In genomic region chr16:81480856-81481821, GRCh38 we compare ENCODE assay signal across 1 cellular context.
A peak's percentile ranks its signal among the peaks of the same experiment; 100 is the strongest.
TF ChIP-seq lines count a peak whose summit lies in the region.

No MANE protein-coding gene starts in this region.

TF ChIP-seq in K562, 482 proteins besides CTCF, POLR2A, EP300 and RAD21 (continued from another document and continues in another):
- TF ChIP-seq E2F8 (IDR thresholded peaks at IDR 0.05; ENCODE audit: low read depth, partially characterized antibody) = no peak
- no peak for TF ChIP-seq MAFG (tag; conservative IDR thresholded peaks at IDR 0.05)
- TF ChIP-seq ARHGAP35 (IDR thresholded peaks at IDR 0.05; ENCODE audit: partially characterized antibody) = no peak
- TF ChIP-seq THRAP3 (IDR thresholded peaks at IDR 0.05; ENCODE audit: borderline replicate concordance) = no peak
- no peak for TF ChIP-seq PCBP2 (IDR thresholded peaks at IDR 0.05; ENCODE audit: low read depth, low read length, poor library complexity, severe bottlenecking)
- TF ChIP-seq CBX2 (IDR thresholded peaks at IDR 0.05; ENCODE audit: insufficient read depth, low read length, poor library complexity, severe bottlenecking) = no peak
- TF ChIP-seq KDM5B (IDR thresholded peaks at IDR 0.05; ENCODE audit: insufficient replicate concordance, low read depth, low read length) = no peak
- TF ChIP-seq NCOA4 (IDR thresholded peaks at IDR 0.05; ENCODE audit: partially characterized antibody) = no peak
- TF ChIP-seq CEBPZ (IDR thresholded peaks at IDR 0.05; ENCODE audit: borderline replicate concordance, low read depth, low read length) = no peak
- TF ChIP-seq, protein P1, sequence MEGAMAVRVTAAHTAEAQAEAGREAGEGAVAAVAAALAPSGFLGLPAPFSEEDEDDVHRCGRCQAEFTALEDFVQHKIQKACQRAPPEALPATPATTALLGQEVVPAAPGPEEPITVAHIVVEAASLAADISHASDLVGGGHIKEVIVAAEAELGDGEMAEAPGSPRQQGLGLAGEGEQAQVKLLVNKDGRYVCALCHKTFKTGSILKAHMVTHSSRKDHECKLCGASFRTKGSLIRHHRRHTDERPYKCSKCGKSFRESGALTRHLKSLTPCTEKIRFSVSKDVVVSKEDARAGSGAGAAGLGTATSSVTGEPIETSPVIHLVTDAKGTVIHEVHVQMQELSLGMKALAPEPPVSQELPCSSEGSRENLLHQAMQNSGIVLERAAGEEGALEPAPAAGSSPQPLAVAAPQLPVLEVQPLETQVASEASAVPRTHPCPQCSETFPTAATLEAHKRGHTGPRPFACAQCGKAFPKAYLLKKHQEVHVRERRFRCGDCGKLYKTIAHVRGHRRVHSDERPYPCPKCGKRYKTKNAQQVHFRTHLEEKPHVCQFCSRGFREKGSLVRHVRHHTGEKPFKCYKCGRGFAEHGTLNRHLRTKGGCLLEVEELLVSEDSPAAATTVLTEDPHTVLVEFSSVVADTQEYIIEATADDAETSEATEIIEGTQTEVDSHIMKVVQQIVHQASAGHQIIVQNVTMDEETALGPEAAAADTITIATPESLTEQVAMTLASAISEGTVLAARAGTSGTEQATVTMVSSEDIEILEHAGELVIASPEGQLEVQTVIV (CRISPR knock-in tag; IDR thresholded peaks at IDR 0.05; ENCODE audit: borderline replicate concordance) = no peak
- no peak for TF ChIP-seq GTF2B (IDR thresholded peaks at IDR 0.05; ENCODE audit: extremely low read depth, insufficient read length)
- TF ChIP-seq, protein P2, sequence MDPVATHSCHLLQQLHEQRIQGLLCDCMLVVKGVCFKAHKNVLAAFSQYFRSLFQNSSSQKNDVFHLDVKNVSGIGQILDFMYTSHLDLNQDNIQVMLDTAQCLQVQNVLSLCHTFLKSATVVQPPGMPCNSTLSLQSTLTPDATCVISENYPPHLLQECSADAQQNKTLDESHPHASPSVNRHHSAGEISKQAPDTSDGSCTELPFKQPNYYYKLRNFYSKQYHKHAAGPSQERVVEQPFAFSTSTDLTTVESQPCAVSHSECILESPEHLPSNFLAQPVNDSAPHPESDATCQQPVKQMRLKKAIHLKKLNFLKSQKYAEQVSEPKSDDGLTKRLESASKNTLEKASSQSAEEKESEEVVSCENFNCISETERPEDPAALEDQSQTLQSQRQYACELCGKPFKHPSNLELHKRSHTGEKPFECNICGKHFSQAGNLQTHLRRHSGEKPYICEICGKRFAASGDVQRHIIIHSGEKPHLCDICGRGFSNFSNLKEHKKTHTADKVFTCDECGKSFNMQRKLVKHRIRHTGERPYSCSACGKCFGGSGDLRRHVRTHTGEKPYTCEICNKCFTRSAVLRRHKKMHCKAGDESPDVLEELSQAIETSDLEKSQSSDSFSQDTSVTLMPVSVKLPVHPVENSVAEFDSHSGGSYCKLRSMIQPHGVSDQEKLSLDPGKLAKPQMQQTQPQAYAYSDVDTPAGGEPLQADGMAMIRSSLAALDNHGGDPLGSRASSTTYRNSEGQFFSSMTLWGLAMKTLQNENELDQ (CRISPR knock-in tag; IDR thresholded peaks at IDR 0.05; ENCODE audit: borderline replicate concordance) = no peak
- no peak for TF ChIP-seq HNRNPH1 (optimal IDR thresholded peaks at IDR 0.05; ENCODE audit: low read depth, low read length)
- no peak for TF ChIP-seq ZFPM2 (CRISPR knock-in tag; IDR thresholded peaks at IDR 0.05)
- TF ChIP-seq ZNF121 (CRISPR knock-in tag; conservative IDR thresholded peaks at IDR 0.05) = no peak
- peak; percentile 99 for TF ChIP-seq CTBP1 (IDR thresholded peaks at IDR 0.05; ENCODE audit: borderline replicate concordance)
- no peak for TF ChIP-seq KLF13 (tag; IDR thresholded peaks at IDR 0.05; ENCODE audit: borderline replicate concordance, low read depth)
- TF ChIP-seq ZNF668 (CRISPR knock-in tag; IDR thresholded peaks at IDR 0.05) = no peak
- TF ChIP-seq, protein P3, sequence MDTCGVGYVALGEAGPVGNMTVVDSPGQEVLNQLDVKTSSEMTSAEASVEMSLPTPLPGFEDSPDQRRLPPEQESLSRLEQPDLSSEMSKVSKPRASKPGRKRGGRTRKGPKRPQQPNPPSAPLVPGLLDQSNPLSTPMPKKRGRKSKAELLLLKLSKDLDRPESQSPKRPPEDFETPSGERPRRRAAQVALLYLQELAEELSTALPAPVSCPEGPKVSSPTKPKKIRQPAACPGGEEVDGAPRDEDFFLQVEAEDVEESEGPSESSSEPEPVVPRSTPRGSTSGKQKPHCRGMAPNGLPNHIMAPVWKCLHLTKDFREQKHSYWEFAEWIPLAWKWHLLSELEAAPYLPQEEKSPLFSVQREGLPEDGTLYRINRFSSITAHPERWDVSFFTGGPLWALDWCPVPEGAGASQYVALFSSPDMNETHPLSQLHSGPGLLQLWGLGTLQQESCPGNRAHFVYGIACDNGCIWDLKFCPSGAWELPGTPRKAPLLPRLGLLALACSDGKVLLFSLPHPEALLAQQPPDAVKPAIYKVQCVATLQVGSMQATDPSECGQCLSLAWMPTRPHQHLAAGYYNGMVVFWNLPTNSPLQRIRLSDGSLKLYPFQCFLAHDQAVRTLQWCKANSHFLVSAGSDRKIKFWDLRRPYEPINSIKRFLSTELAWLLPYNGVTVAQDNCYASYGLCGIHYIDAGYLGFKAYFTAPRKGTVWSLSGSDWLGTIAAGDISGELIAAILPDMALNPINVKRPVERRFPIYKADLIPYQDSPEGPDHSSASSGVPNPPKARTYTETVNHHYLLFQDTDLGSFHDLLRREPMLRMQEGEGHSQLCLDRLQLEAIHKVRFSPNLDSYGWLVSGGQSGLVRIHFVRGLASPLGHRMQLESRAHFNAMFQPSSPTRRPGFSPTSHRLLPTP (IDR thresholded peaks at IDR 0.05; ENCODE audit: borderline replicate concordance, extremely low read depth, insufficient read length) = no peak
- peak; percentile 91 for TF ChIP-seq ZNF589 (CRISPR knock-in tag; IDR thresholded peaks at IDR 0.05; ENCODE audit: low read depth)
- TF ChIP-seq TARDBP (IDR thresholded peaks at IDR 0.05) = no peak
- no peak for TF ChIP-seq ZNF79 (CRISPR knock-in tag; IDR thresholded peaks at IDR 0.05; ENCODE audit: low read depth)
- peak in 2 of 3 experiments; percentile 52 to 64 for TF ChIP-seq YY1 (IDR thresholded peaks at IDR 0.05; ENCODE audit: borderline replicate concordance in 1 of 3, control insufficient read depth in 1 of 3, extremely low read depth in 1 of 3, insufficient read depth in 3 of 3, insufficient read length in 1 of 3, insufficient replicate concordance in 2 of 3, low read depth in 1 of 3, low read length in 2 of 3)
- TF ChIP-seq ZBTB33 (CRISPR knock-in tag; IDR thresholded peaks at IDR 0.05) = peak; percentile 70
- no peak for TF ChIP-seq SNIP1 (IDR thresholded peaks at IDR 0.05; ENCODE audit: low read depth)
- TF ChIP-seq ETV6 (IDR thresholded peaks at IDR 0.05; ENCODE audit: borderline replicate concordance in 1 of 2, low read depth in 2 of 2, low read length in 1 of 2) = peak in 1 of 2 experiments; percentile 98; a peak in 2 of 4 replicates
- TF ChIP-seq ETV6 (CRISPR knock-in tag; IDR thresholded peaks at IDR 0.05; ENCODE audit: borderline replicate concordance) = no peak
- no peak for TF ChIP-seq CTCFL (IDR thresholded peaks at IDR 0.05; ENCODE audit: borderline replicate concordance, insufficient read depth, low read depth, low read length, poor library complexity, severe bottlenecking)
- no peak for TF ChIP-seq SRSF1 (IDR thresholded peaks at IDR 0.05; ENCODE audit: low read depth, low read length)
- TF ChIP-seq SMARCE1 (IDR thresholded peaks at IDR 0.05) = peak; percentile 90
- TF ChIP-seq PCBP1 (IDR thresholded peaks at IDR 0.05; ENCODE audit: low read depth, low read length, poor library complexity, severe bottlenecking) = no peak
- peak; percentile 85 for TF ChIP-seq KLF6 (CRISPR knock-in tag; IDR thresholded peaks at IDR 0.05; ENCODE audit: borderline replicate concordance)
- no peak for TF ChIP-seq CBFB (CRISPR knock-in tag; IDR thresholded peaks at IDR 0.05)
- TF ChIP-seq, protein P4, sequence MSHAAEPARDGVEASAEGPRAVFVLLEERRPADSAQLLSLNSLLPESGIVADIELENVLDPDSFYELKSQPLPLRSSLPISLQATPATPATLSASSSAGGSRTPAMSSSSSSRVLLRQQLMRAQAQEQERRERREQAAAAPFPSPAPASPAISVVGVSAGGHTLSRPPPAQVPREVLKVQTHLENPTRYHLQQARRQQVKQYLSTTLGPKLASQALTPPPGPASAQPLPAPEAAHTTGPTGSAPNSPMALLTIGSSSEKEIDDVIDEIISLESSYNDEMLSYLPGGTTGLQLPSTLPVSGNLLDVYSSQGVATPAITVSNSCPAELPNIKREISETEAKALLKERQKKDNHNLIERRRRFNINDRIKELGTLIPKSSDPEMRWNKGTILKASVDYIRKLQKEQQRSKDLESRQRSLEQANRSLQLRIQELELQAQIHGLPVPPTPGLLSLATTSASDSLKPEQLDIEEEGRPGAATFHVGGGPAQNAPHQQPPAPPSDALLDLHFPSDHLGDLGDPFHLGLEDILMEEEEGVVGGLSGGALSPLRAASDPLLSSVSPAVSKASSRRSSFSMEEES (CRISPR knock-in tag; IDR thresholded peaks at IDR 0.05) = no peak
- no peak for TF ChIP-seq CCAR2 (IDR thresholded peaks at IDR 0.05; ENCODE audit: low read depth, low read length)
- no peak for TF ChIP-seq ZNF436 (CRISPR knock-in tag; IDR thresholded peaks at IDR 0.05)
